ENCODE assay signal across 10 cellular contexts in the genomic region with DNA sequence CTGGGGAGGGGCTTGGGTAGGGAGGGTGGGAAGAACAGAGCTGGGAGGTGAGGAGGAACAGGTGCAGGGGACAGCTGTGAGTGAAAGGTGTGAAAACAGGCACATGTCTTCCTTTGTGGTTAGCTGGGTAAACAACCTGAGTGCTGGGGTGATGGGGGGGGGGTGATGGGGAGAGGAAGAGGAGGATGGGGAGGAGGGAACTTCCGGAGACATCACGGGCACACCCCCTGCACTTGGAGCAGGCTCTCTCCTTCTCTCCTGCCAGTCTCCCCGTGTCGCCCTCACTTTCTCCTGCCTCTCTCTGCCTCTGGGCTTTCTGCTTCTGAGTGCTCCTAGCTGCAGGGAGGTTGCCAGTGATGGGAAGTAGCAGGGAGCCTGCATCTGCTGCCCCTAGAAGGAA. TPM values are rescaled to one million over a fixed set of nuclear protein-coding genes. Genes with fewer than 3 reads are reported as not detected.
DNase-seq lines count a peak whose midpoint lies in the region; ATAC-seq lines count a peak whose summit lies in the region.
"Had no signal": no experiment of that assay in that cellular context is flagged by ENCODE, and none has a peak within 500 bp of the region (broad histone marks: within the 10 kb centered on the region; RNA-seq: fewer than 3 reads in every experiment).

No MANE protein-coding gene starts in this region.

- peak overlapping the region; percentile 65 for H3K4me3 ChIP-seq in CD4-positive, CD25-positive, alpha-beta regulatory T cell (ENCODE audit: low read depth, low read length)

- ATAC-seq in CD4-positive, CD25-positive, alpha-beta regulatory T cell (ENCODE audit: low read depth in 2 of 2), result peak; percentile 46 to 62
- ATAC-seq in HG02678 (IDR thresholded peaks at IDR 0.05; ENCODE audit: unreplicated experiment) (peak; percentile 46), HG03045 (IDR thresholded peaks at IDR 0.05; ENCODE audit: unreplicated experiment) (no peak), GM21526 (IDR thresholded peaks at IDR 0.05; ENCODE audit: low FRiP score, unreplicated experiment) (no peak)

- no peaks in the 10 kb centered on the region for H3K9me3 ChIP-seq in CD4-positive, CD25-positive, alpha-beta regulatory T cell (ENCODE audit: control insufficient read depth in 2 of 2, low read length in 2 of 2)

- H3K36me3 Mint-ChIP-seq in CD4-positive, CD25-positive, alpha-beta regulatory T cell, result peaks cover 21% of the 10 kb centered on the region

- H3K36me3 ChIP-seq in CD4-positive, CD25-positive, alpha-beta regulatory T cell (ENCODE audit: control insufficient read depth, insufficient read depth, low read length), result peaks cover 8% of the 10 kb centered on the region

- H3K27ac ChIP-seq in CD4-positive, CD25-positive, alpha-beta regulatory T cell (ENCODE audit: insufficient read depth, low read length, poor library complexity, severe bottlenecking), result peak overlapping the region; percentile 91

- peaks cover 0 to 1% (median 0%) of the 10 kb centered on the region in 7 donors for H3K9me3 Mint-ChIP-seq in CD4-positive, CD25-positive, alpha-beta regulatory T cell

- H3K4me1 ChIP-seq in CD4-positive, CD25-positive, alpha-beta regulatory T cell (ENCODE audit: control insufficient read depth, insufficient read depth, low read length, poor library complexity, severe bottlenecking), result peaks cover 77% of the 10 kb centered on the region

- peak; percentile 53 to 91 (median 72) for DNase-seq in CD4-positive, CD25-positive, alpha-beta regulatory T cell
- peak; percentile 92 for DNase-seq in RPMI8226
- DNase-seq in central memory CD4-positive, alpha-beta T cell, result peak; percentile 76
- DNase-seq in iPS-NIHi11 (ENCODE audit: low spot score), result no peak
- DNase-seq in C1 segment of cervical spinal cord (lab: John Stamatoyannopoulos, UW), result no peak

- peaks cover 32 to 100% (median 74%) of the 10 kb centered on the region in 4 donors for H3K4me1 Mint-ChIP-seq in CD4-positive, CD25-positive, alpha-beta regulatory T cell

- peaks cover 6% of the 10 kb centered on the region for H3K27me3 Mint-ChIP-seq in CD4-positive, CD25-positive, alpha-beta regulatory T cell

- peak overlapping the region; percentile 65 to 93 (median 84) for H3K4me3 Mint-ChIP-seq in CD4-positive, CD25-positive, alpha-beta regulatory T cell

- no peaks in the 10 kb centered on the region for H3K27me3 ChIP-seq in CD4-positive, CD25-positive, alpha-beta regulatory T cell (ENCODE audit: control insufficient read depth, insufficient read depth, low read length)

- peak overlapping the region; percentile 96 to 98 (median 98) for H3K27ac Mint-ChIP-seq in CD4-positive, CD25-positive, alpha-beta regulatory T cell

RNA-seq across cellular contexts. Expression of a gene that starts 8.8 kb away (rescaled TPM):
- total RNA-seq in CD4-positive, CD25-positive, alpha-beta regulatory T cell, result 4.8 TPM
- 10 to 100 TPM in 1 of 4 donors, 1 to 10 TPM in 3; 3.3 to 10.7 (median 6.0) TPM for polyA plus RNA-seq in CD4-positive, CD25-positive, alpha-beta regulatory T cell
- total RNA-seq: lung microvascular endothelial cell, urinary bladder had no signal

RNA-seq across cellular contexts. Expression of a gene that starts 33.2 kb away (rescaled TPM):
- 229 TPM for total RNA-seq in CD4-positive, CD25-positive, alpha-beta regulatory T cell
- 1 to 10 TPM; 2.1 to 4.1 (median 3.1) TPM for polyA plus RNA-seq in CD4-positive, CD25-positive, alpha-beta regulatory T cell

Comparison
In these comparisons a context has a peak if more than half of its experiments do, and no peak if none do; other contexts are left out.
1. ATAC-seq: peak in CD4-positive, CD25-positive, alpha-beta regulatory T cell (2 of 2) and HG02678 (single experiment); none in HG03045 (single experiment) and GM21526 (single experiment).
2. DNase-seq: peak in CD4-positive, CD25-positive, alpha-beta regulatory T cell (3 of 3), RPMI8226 (single experiment) and central memory CD4-positive, alpha-beta T cell (single experiment); none in iPS-NIHi11 (single experiment) and C1 segment of cervical spinal cord (0 of 14).